9 cellular contexts compared by ENCODE assay signal in the genomic region with DNA sequence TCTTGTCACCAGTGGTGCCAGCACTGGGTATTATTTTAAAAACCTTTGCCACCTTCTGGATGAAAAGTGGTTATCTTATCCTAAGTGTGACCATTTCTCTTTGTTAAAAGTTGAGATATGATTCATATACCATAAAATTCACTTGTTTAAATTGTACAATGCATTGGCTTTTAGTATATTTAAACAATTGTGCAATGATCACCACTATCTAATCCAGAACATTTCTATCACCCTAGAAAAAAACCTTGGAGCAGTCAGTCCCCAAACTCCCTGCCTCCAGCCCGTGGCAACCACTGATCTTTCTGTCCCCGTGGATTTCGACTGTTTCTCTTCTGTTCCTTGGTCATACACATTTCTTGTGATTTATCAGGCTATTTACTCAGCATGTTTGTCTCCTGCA. TPM values are rescaled to one million over a fixed set of nuclear protein-coding genes. Genes with fewer than 3 reads are reported as not detected.
DNase-seq lines count a peak whose midpoint lies in the region; ATAC-seq, FAIRE-seq and TF ChIP-seq lines count a peak whose summit lies in the region.
"Had no signal": no experiment of that assay in that cellular context is flagged by ENCODE, and none has a peak within 500 bp of the region (broad histone marks: within the 10 kb centered on the region; RNA-seq: fewer than 3 reads in every experiment).

No MANE protein-coding gene starts in this region.

- no peak overlapping the region for H3K9ac ChIP-seq in PC-3 (ENCODE audit: low read length)
- peak overlapping the region; percentile 60 for H3K9ac ChIP-seq in endothelial cell of umbilical vein (replicated peaks; ENCODE audit: extremely low read depth, insufficient read depth, low read length)
- H3K9ac ChIP-seq in rectal smooth muscle tissue (ENCODE audit: low read length) = no peak overlapping the region

- no peak for TF ChIP-seq POLR2A in endothelial cell of umbilical vein (IDR thresholded peaks at IDR 0.05; ENCODE audit: low read depth, low read length)

- BruUV-seq in PC-3 (replicated peaks; lab: Mats Ljungman, UMichigan) (no TSS peak), endothelial cell of umbilical vein (replicated peaks; lab: Mats Ljungman, UMichigan) (no TSS peak)

- intact Hi-C loops in PC-3 (cut with micrococcal nuclease) = no loop called here
- intact Hi-C loops in endothelial cell of umbilical vein (cut with micrococcal nuclease) = loop anchor here (1.0 kb wide), 2 partner anchors 12 to 25 kb away; no protein-coding TSS in a partner anchor

- H3K4me2 ChIP-seq in PC-3 (ENCODE audit: low read length) (no peak overlapping the region), endothelial cell of umbilical vein (ENCODE audit: insufficient read depth, low read length) (peak overlapping the region; percentile 73)

- no peaks in the 10 kb centered on the region for H3K9me2 ChIP-seq in PC-3 (replicated peaks; ENCODE audit: low read length)

- H3K9me3 ChIP-seq in PC-3 (ENCODE audit: low read length) (no peaks in the 10 kb centered on the region), endothelial cell of umbilical vein (replicated peaks; ENCODE audit: control insufficient read depth, insufficient read depth, low read length) (no peaks in the 10 kb centered on the region)

- H3K79me2 ChIP-seq in PC-3 (ENCODE audit: low read length) (0 out of 2 replicates have a peak, but pooled peaks cover 19% of the 10 kb centered on the region), endothelial cell of umbilical vein (ENCODE audit: control insufficient read depth, insufficient read depth, low read length) (peaks cover 99% of the 10 kb centered on the region)

- CTCF ChIA-PET in PC-3 (lab: Charles Lee) (interaction anchor here (0.5 to 1.0 kb wide), 2 partner anchors 102 to 299 kb away, joined by 3 to 11 read pairs; no protein-coding TSS in a partner anchor), endothelial cell of umbilical vein (lab: Charles Lee) (interaction anchor here (1.6 to 3.3 kb wide), 5 partner anchors 10 to 37 kb away, joined by 4 to 31 read pairs (median 9); no protein-coding TSS in a partner anchor)

- ATAC-seq in PC-3 (peak; percentile 25), HG03039 (IDR thresholded peaks at IDR 0.05; ENCODE audit: unreplicated experiment) (no peak)

- DNase-seq in ELR (ENCODE audit: low read depth) (peak; percentile 27), PC-3 (no peak), endothelial cell of umbilical vein (ENCODE audit: low read depth, low spot score) (no peak), epidermal melanocyte (ENCODE audit: insufficient read length, low spot score) (no peak), cerebellar cortex (ENCODE audit: low spot score) (no peak), nucleus accumbens (lab: John Stamatoyannopoulos, UW) (no peak)
- DNase-seq: NCI-H226 had no signal

- no peak overlapping the region for H2AFZ ChIP-seq in PC-3 (ENCODE audit: low read length)
- no peak overlapping the region for H2AFZ ChIP-seq in endothelial cell of umbilical vein (ENCODE audit: low read depth, low read length)

- POLR2A ChIA-PET in PC-3 (lab: Charles Lee; ENCODE audit: unreplicated experiment) = no interaction called here
- POLR2A ChIA-PET in endothelial cell of umbilical vein (lab: Charles Lee) = interaction anchor here (0.8 to 1.3 kb wide), 3 partner anchors 10 to 18 kb away, joined by 3 to 5 read pairs (median 3); no protein-coding TSS in a partner anchor

- H4K20me1 ChIP-seq in PC-3 (ENCODE audit: low read length) (no peaks in the 10 kb centered on the region), endothelial cell of umbilical vein (replicated peaks; ENCODE audit: control insufficient read depth, extremely low read depth, insufficient read depth, low read length) (no peaks in the 10 kb centered on the region)

- no peaks in the 10 kb centered on the region for H3K36me3 ChIP-seq in PC-3 (ENCODE audit: low read depth, low read length)
- H3K36me3 ChIP-seq in endothelial cell of umbilical vein (ENCODE audit: control insufficient read depth in 2 of 2, extremely low read depth in 1 of 2, insufficient read depth in 2 of 2, low read length in 2 of 2) = no peaks in the 10 kb centered on the region
- H3K36me3 ChIP-seq in rectal smooth muscle tissue (ENCODE audit: control insufficient read depth, insufficient read depth, low read length) = no peaks in the 10 kb centered on the region

- H3K27ac ChIP-seq in PC-3 (ENCODE audit: low read length) (0 out of 2 replicates have a peak overlapping the region, but pooled peaks have one; percentile 1), endothelial cell of umbilical vein (ENCODE audit: insufficient read depth, low read depth, low read length) (peak overlapping the region; percentile 85), rectal smooth muscle tissue (ENCODE audit: low read depth, low read length) (peak overlapping the region; percentile 4)

- H3K4me3 ChIP-seq in PC-3 (ENCODE audit: low read length) (no peak overlapping the region), endothelial cell of umbilical vein (replicated peaks in 1 of 3; ENCODE audit: insufficient read depth in 1 of 3, low read depth in 1 of 3, low read length in 3 of 3) (peak overlapping the region in 1 of 3 experiments; percentile 27), rectal smooth muscle tissue (ENCODE audit: low read length) (peak overlapping the region; percentile 43)

- no peak for TF ChIP-seq CTCF in PC-3 (conservative IDR thresholded peaks at IDR 0.05; ENCODE audit: low read depth, low read length)
- no peak for TF ChIP-seq CTCF in endothelial cell of umbilical vein (IDR thresholded peaks at IDR 0.05; ENCODE audit: extremely low read depth in 1 of 2, insufficient read depth in 1 of 2, low read depth in 1 of 2, low read length in 2 of 2)

- H3K9me1 ChIP-seq in endothelial cell of umbilical vein (replicated peaks; ENCODE audit: control insufficient read depth, extremely low read depth, insufficient read depth, low read length) = no peaks in the 10 kb centered on the region

- FAIRE-seq in endothelial cell of umbilical vein (lab: Jason Lieb, UNC) = no peak

- no peaks in the 10 kb centered on the region for H3F3A ChIP-seq in PC-3 (ENCODE audit: low read length, unreplicated experiment)

- dilution Hi-C loops in endothelial cell of umbilical vein (cut with MboI; ENCODE audit: extremely low pct_ligation_motif_present, low sequenced_read_pairs) = no loop called here

- H3K4me1 ChIP-seq in PC-3 (ENCODE audit: insufficient read depth, low read length) = peaks cover 34% of the 10 kb centered on the region
- H3K4me1 ChIP-seq in endothelial cell of umbilical vein (ENCODE audit: control insufficient read depth, extremely low read depth, insufficient read depth, low read length) = peaks cover 93% of the 10 kb centered on the region
- peaks cover 9% of the 10 kb centered on the region for H3K4me1 ChIP-seq in rectal smooth muscle tissue (ENCODE audit: control insufficient read depth, insufficient read depth, low read length)

- H3K27me3 ChIP-seq in PC-3 (ENCODE audit: low read length) = no peaks in the 10 kb centered on the region
- no peaks in the 10 kb centered on the region for H3K27me3 ChIP-seq in endothelial cell of umbilical vein (ENCODE audit: control insufficient read depth in 2 of 2, insufficient read depth in 2 of 2, low read length in 2 of 2)
- H3K27me3 ChIP-seq in rectal smooth muscle tissue (ENCODE audit: control insufficient read depth, insufficient read depth, low read length) = no peaks in the 10 kb centered on the region

TF ChIP-seq in endothelial cell of umbilical vein, 7 proteins besides CTCF, POLR2A, EP300 and RAD21:
- TF ChIP-seq POLR2AphosphoS5 (IDR thresholded peaks at IDR 0.05; ENCODE audit: insufficient read depth, low read depth, low read length) (no peak), FOS (IDR thresholded peaks at IDR 0.05; ENCODE audit: borderline replicate concordance, insufficient read depth, low read length) (no peak), GATA2 (IDR thresholded peaks at IDR 0.05; ENCODE audit: insufficient read depth, insufficient read length, low read depth, low read length) (no peak), MAX (IDR thresholded peaks at IDR 0.05; ENCODE audit: insufficient read depth, insufficient read length) (no peak), JUN (IDR thresholded peaks at IDR 0.05; ENCODE audit: borderline replicate concordance, insufficient read depth, insufficient read length, low read depth) (no peak), MYC (IDR thresholded peaks at IDR 0.05; ENCODE audit: low read depth, low read length) (no peak), EZH2 (IDR thresholded peaks at IDR 0.05; ENCODE audit: borderline replicate concordance, low read depth, low read length, severe bottlenecking) (no peak)

RNA-seq across cellular contexts. Expression of gene SH2B3, which starts 28.3 kb away (rescaled TPM):
- total RNA-seq in PC-3 (2014; rRNA removed) = 12.9 and 34.6 TPM in 2 replicates
- total RNA-seq in endothelial cell of umbilical vein = 97.9 and 111 TPM in 2 replicates
- polyA plus RNA-seq in endothelial cell of umbilical vein = 63.1 and 69.7 TPM in 2 replicates
- polyA plus RNA-seq in endothelial cell of umbilical vein (2011; cell fraction: cytosol; rRNA removed) = 74.6 and 75.9 TPM in 2 replicates
- 53.9 and 63.7 TPM in 2 replicates for polyA plus RNA-seq in endothelial cell of umbilical vein (2011; cell fraction: nucleus; rRNA removed)
- 51.2 and 67.6 TPM in 2 replicates for polyA plus RNA-seq in endothelial cell of umbilical vein (2012)
- polyA minus RNA-seq in endothelial cell of umbilical vein = 59.8 and 60.1 TPM in 2 replicates
- 3.2 TPM for polyA minus RNA-seq in endothelial cell of umbilical vein (2011; cell fraction: cytosol; rRNA and poly(A)+ RNA removed)
- 27.6 and 29.2 TPM in 2 replicates for polyA minus RNA-seq in endothelial cell of umbilical vein (2011; cell fraction: nucleus; rRNA and poly(A)+ RNA removed)

Comparison
In these comparisons a context has a peak if more than half of its experiments do, and no peak if none do; other contexts are left out.
1. H3K27ac ChIP-seq: peak in every context shown above with its lines; median percentile 85 in endothelial cell of umbilical vein; 4 in rectal smooth muscle tissue; 1 in PC-3.